ENCODE assay signal across 8 cellular contexts in genomic region chr19:17125728-17126677, GRCh38. TPM values are rescaled to one million over a fixed set of nuclear protein-coding genes. Genes with fewer than 3 reads are reported as not detected.
DNase-seq lines count a peak whose midpoint lies in the region; ATAC-seq and TF ChIP-seq lines count a peak whose summit lies in the region.

No MANE protein-coding gene starts in this region.

- peaks cover 8% of the 10 kb centered on the region for H3K36me3 Mint-ChIP-seq in activated naive CD4-positive, alpha-beta T cell treated with anti-CD3 and anti-CD28 coated beads, Interleukin-2, amount 50 U/mL, for 24 hours

- ATAC-seq in GM18867 (IDR thresholded peaks at IDR 0.05; ENCODE audit: unreplicated experiment) (peak; percentile 64), HG02981 (IDR thresholded peaks at IDR 0.05; ENCODE audit: unreplicated experiment) (peak; percentile 53)

- DNase-seq in SK-N-SH (peak; percentile 83), hypothalamus (lab: John Stamatoyannopoulos, UW) (peak in 33 of 51 donors; percentile 13 to 62 (median 38)), D341Med (ENCODE audit: low spot score) (no peak), SW480 (ENCODE audit: low spot score) (no peak)
- DNase-seq in stimulated activated CD4-positive, alpha-beta T cell treated with anti-CD3 and anti-CD28 coated beads, Interleukin-2, amount 100 ng/mL, for 24 hours: peak; percentile 57 to 64

- H3K9ac ChIP-seq in SK-N-SH: peak overlapping the region; percentile 22; the same call in 1 of the 2 replicates

- peaks cover 83% of the 10 kb centered on the region for H3K79me2 ChIP-seq in SK-N-SH (ENCODE audit: insufficient read depth)

- H3K36me3 ChIP-seq in SK-N-SH (replicated peaks in 1 of 2; ENCODE audit: control insufficient read depth in 1 of 2, insufficient read depth in 2 of 2, low read length in 1 of 2): peaks cover 0 to 17% of the 10 kb centered on the region in 2 experiments

- H3K4me3 Mint-ChIP-seq in activated naive CD4-positive, alpha-beta T cell treated with anti-CD3 and anti-CD28 coated beads, Interleukin-2, amount 50 U/mL, for 24 hours: peak overlapping the region; percentile 83

- H3K4me2 ChIP-seq in SK-N-SH: peak overlapping the region; percentile 70

- H3K9me3 Mint-ChIP-seq in activated naive CD4-positive, alpha-beta T cell treated with anti-CD3 and anti-CD28 coated beads, Interleukin-2, amount 50 U/mL, for 24 hours: no peaks in the 10 kb centered on the region

- CTCF ChIA-PET in SK-N-SH (lab: Yijun Ruan, JAX): interaction anchor here (0.6 to 1.0 kb wide), 3 partner anchors 10 to 36 kb away, joined by 3 read pairs; no protein-coding TSS in a partner anchor

- no peak; the same call in 1 of the 2 replicates for TF ChIP-seq RAD21 in SK-N-SH (IDR thresholded peaks at IDR 0.05; ENCODE audit: low read length)

- H3K27ac Mint-ChIP-seq in activated naive CD4-positive, alpha-beta T cell treated with anti-CD3 and anti-CD28 coated beads, Interleukin-2, amount 50 U/mL, for 24 hours: peak overlapping the region; percentile 94

- POLR2A ChIA-PET in SK-N-SH (lab: Yijun Ruan, JAX): interaction anchor here (0.7 kb wide), 1 partner anchor 90 kb away, joined by 3 read pairs; no protein-coding TSS in a partner anchor

- no peak overlapping the region for H3K4me3 ChIP-seq in SK-N-SH (ENCODE audit: low read depth in 2 of 2, low read length in 1 of 2)

- TF ChIP-seq EP300 in SK-N-SH (IDR thresholded peaks at IDR 0.05; ENCODE audit: borderline replicate concordance in 1 of 2, low read depth in 1 of 2, low read length in 1 of 2): peak in 1 of 2 experiments; percentile 51; a peak in 1 of 4 replicates

- 54% methylated on average over 14 of the region's 23 CpGs for WGBS in SK-N-SH (ENCODE audit: low lambda C conversion rate)

- no peaks in the 10 kb centered on the region for H3K27me3 Mint-ChIP-seq in activated naive CD4-positive, alpha-beta T cell treated with anti-CD3 and anti-CD28 coated beads, Interleukin-2, amount 50 U/mL, for 24 hours

- TF ChIP-seq CTCF in SK-N-SH (IDR thresholded peaks at IDR 0.05): no peak

- H4K20me1 ChIP-seq in SK-N-SH (ENCODE audit: insufficient read depth): no peaks in the 10 kb centered on the region

- H3K9me2 ChIP-seq in SK-N-SH: no peaks in the 10 kb centered on the region

- no peak overlapping the region for H2AFZ ChIP-seq in SK-N-SH (ENCODE audit: low read depth)

- H3K27me3 ChIP-seq in SK-N-SH (ENCODE audit: insufficient read depth): no peaks in the 10 kb centered on the region

- peaks cover 12 to 19% of the 10 kb centered on the region in 2 experiments; a peak in 3 of 4 replicates for H3K4me1 ChIP-seq in SK-N-SH (ENCODE audit: control insufficient read depth in 1 of 2, insufficient read depth in 2 of 2, low read depth in 1 of 2, low read length in 1 of 2)

- H3F3A ChIP-seq in SK-N-SH (replicated peaks; ENCODE audit: insufficient read depth): peaks cover 8% of the 10 kb centered on the region

- H3K4me1 Mint-ChIP-seq in activated naive CD4-positive, alpha-beta T cell treated with anti-CD3 and anti-CD28 coated beads, Interleukin-2, amount 50 U/mL, for 24 hours: peaks cover 40% of the 10 kb centered on the region

- H3K9me3 ChIP-seq in SK-N-SH: no peaks in the 10 kb centered on the region

- peak overlapping the region; percentile 79 to 87 for H3K27ac ChIP-seq in SK-N-SH (ENCODE audit: low read depth in 2 of 2, low read length in 1 of 2)

TF ChIP-seq in SK-N-SH, 30 proteins besides CTCF, POLR2A, EP300 and RAD21 (continues in another document):
- TF ChIP-seq, protein P1, sequence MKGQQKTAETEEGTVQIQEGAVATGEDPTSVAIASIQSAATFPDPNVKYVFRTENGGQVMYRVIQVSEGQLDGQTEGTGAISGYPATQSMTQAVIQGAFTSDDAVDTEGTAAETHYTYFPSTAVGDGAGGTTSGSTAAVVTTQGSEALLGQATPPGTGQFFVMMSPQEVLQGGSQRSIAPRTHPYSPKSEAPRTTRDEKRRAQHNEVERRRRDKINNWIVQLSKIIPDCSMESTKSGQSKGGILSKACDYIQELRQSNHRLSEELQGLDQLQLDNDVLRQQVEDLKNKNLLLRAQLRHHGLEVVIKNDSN (IDR thresholded peaks at IDR 0.05; ENCODE audit: borderline replicate concordance, low read depth): peak; percentile 86
- no peak for TF ChIP-seq NRF1 (IDR thresholded peaks at IDR 0.05; ENCODE audit: low read depth, low read length)
- no peak for TF ChIP-seq JUND (IDR thresholded peaks at IDR 0.05)
- no peak for TF ChIP-seq TCF12 (IDR thresholded peaks at IDR 0.05)
- TF ChIP-seq FOXJ3 (CRISPR knock-in tag; IDR thresholded peaks at IDR 0.05): peak; percentile 42; the same call in 1 of the 2 replicates
- TF ChIP-seq MXI1 (IDR thresholded peaks at IDR 0.05; ENCODE audit: low read depth, low read length): 0 out of 2 replicates have a peak, but pooled peaks have one; percentile 52
- no peak for TF ChIP-seq CHD2 (IDR thresholded peaks at IDR 0.05; ENCODE audit: low read length, partially characterized antibody)
- no peak for TF ChIP-seq MEF2A (IDR thresholded peaks at IDR 0.05; ENCODE audit: borderline replicate concordance, low read depth)
- no peak for TF ChIP-seq RXRA (IDR thresholded peaks at IDR 0.05; ENCODE audit: borderline replicate concordance, low read depth)
- TF ChIP-seq, protein P2, sequence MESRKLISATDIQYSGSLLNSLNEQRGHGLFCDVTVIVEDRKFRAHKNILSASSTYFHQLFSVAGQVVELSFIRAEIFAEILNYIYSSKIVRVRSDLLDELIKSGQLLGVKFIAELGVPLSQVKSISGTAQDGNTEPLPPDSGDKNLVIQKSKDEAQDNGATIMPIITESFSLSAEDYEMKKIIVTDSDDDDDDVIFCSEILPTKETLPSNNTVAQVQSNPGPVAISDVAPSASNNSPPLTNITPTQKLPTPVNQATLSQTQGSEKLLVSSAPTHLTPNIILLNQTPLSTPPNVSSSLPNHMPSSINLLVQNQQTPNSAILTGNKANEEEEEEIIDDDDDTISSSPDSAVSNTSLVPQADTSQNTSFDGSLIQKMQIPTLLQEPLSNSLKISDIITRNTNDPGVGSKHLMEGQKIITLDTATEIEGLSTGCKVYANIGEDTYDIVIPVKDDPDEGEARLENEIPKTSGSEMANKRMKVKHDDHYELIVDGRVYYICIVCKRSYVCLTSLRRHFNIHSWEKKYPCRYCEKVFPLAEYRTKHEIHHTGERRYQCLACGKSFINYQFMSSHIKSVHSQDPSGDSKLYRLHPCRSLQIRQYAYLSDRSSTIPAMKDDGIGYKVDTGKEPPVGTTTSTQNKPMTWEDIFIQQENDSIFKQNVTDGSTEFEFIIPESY (IDR thresholded peaks at IDR 0.05; ENCODE audit: borderline replicate concordance, low read depth): no peak
- TF ChIP-seq SMC3 (IDR thresholded peaks at IDR 0.05; ENCODE audit: low read depth, low read length): no peak
- TF ChIP-seq POLR2AphosphoS5 (IDR thresholded peaks at IDR 0.05; ENCODE audit: low read depth, low read length): no peak
- no peak for TF ChIP-seq USF2 (IDR thresholded peaks at IDR 0.05; ENCODE audit: borderline replicate concordance, low read depth, low read length)
- TF ChIP-seq SIN3A (IDR thresholded peaks at IDR 0.05; ENCODE audit: borderline replicate concordance, low read depth, low read length): no peak
- no peak for TF ChIP-seq RFX5 (IDR thresholded peaks at IDR 0.05; ENCODE audit: low read length)
- TF ChIP-seq, protein P3, sequence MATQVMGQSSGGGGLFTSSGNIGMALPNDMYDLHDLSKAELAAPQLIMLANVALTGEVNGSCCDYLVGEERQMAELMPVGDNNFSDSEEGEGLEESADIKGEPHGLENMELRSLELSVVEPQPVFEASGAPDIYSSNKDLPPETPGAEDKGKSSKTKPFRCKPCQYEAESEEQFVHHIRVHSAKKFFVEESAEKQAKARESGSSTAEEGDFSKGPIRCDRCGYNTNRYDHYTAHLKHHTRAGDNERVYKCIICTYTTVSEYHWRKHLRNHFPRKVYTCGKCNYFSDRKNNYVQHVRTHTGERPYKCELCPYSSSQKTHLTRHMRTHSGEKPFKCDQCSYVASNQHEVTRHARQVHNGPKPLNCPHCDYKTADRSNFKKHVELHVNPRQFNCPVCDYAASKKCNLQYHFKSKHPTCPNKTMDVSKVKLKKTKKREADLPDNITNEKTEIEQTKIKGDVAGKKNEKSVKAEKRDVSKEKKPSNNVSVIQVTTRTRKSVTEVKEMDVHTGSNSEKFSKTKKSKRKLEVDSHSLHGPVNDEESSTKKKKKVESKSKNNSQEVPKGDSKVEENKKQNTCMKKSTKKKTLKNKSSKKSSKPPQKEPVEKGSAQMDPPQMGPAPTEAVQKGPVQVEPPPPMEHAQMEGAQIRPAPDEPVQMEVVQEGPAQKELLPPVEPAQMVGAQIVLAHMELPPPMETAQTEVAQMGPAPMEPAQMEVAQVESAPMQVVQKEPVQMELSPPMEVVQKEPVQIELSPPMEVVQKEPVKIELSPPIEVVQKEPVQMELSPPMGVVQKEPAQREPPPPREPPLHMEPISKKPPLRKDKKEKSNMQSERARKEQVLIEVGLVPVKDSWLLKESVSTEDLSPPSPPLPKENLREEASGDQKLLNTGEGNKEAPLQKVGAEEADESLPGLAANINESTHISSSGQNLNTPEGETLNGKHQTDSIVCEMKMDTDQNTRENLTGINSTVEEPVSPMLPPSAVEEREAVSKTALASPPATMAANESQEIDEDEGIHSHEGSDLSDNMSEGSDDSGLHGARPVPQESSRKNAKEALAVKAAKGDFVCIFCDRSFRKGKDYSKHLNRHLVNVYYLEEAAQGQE (IDR thresholded peaks at IDR 0.05; ENCODE audit: low read depth, low read length): no peak

RNA-seq across cellular contexts. Expression of gene MYO9B, which starts 50.4 kb away (rescaled TPM):
- 28.4 and 37.6 TPM in 2 replicates for polyA plus RNA-seq in SK-N-SH (2012; rRNA removed)
- polyA plus RNA-seq in SK-N-SH (2012; cell fraction: cytosol; rRNA removed): 15.1 and 22.1 TPM in 2 replicates
- polyA plus RNA-seq in SK-N-SH (2012; cell fraction: nucleus; rRNA removed): 120 and 128 TPM in 2 replicates

RNA-seq across cellular contexts. Expression of gene HAUS8, which starts 50.8 kb away (rescaled TPM):
- 7.4 and 9.6 TPM in 2 replicates for polyA plus RNA-seq in SK-N-SH (2012; rRNA removed)
- polyA plus RNA-seq in SK-N-SH (2012; cell fraction: cytosol; rRNA removed): 7.0 and 8.5 TPM in 2 replicates
- polyA plus RNA-seq in SK-N-SH (2012; cell fraction: nucleus; rRNA removed): 12.9 and 16.9 TPM in 2 replicates

Comparison
In these comparisons a context has a peak if more than half of its experiments do, and no peak if none do; other contexts are left out.
1. DNase-seq: peak in SK-N-SH (single experiment), hypothalamus (33 of 51) and stimulated activated CD4-positive, alpha-beta T cell treated with anti-CD3 and anti-CD28 coated beads, Interleukin-2, amount 100 ng/mL, for 24 hours (2 of 2); none in D341Med (single experiment) and SW480 (single experiment).